In genomic region chr9:84609779-84610178, GRCh38 we compare ENCODE assay signal across 9 cellular contexts. TPM values are rescaled to one million over a fixed set of nuclear protein-coding genes. Genes with fewer than 3 reads are reported as not detected.
"Had no signal": no experiment of that assay in that cellular context is flagged by ENCODE, and none has a peak within 500 bp of the region (broad histone marks: within the 10 kb centered on the region; RNA-seq: fewer than 3 reads in every experiment).

No MANE protein-coding gene starts in this region.

- H3K4me3 Mint-ChIP-seq: H9 had no signal

- H3K27ac Mint-ChIP-seq: H9 had no signal

- FAIRE-seq: H54, HTR-8/SVneo, K562 had no signal

- ATAC-seq: K562 had no signal

- DNase-seq: GOT3, H9, HCEC 1CT, IMR-90, KG1 had no signal

- H3K4me3 ChIP-seq: K562 had no signal

RNA-seq across cellular contexts. Expression of gene NTRK2, which starts 59.8 kb away (rescaled TPM):
- total RNA-seq: HT-29, K562 had no signal
- polyA plus RNA-seq: K562 had no signal
